ENCODE assay signal across 8 cellular contexts in genomic region chr15:94584833-94585244, GRCh38.
DNase-seq lines count a peak whose midpoint lies in the region; ATAC-seq and TF ChIP-seq lines count a peak whose summit lies in the region.

No MANE protein-coding gene starts in this region.

- TF ChIP-seq CTCF in Caco-2 (IDR thresholded peaks at IDR 0.05; ENCODE audit: insufficient read depth in 1 of 2, low read depth in 1 of 2, low read length in 1 of 2, severe bottlenecking in 1 of 2, unreplicated experiment in 1 of 2): no peak
- TF ChIP-seq CTCF in vagina (IDR thresholded peaks at IDR 0.05): no peak

- H3K27ac Mint-ChIP-seq in Caco-2 (ENCODE audit: unreplicated experiment): no peak overlapping the region

- ATAC-seq in GM21381 (IDR thresholded peaks at IDR 0.05; ENCODE audit: unreplicated experiment): peak; percentile 80
- peak; percentile 64 for ATAC-seq in HG03575 (IDR thresholded peaks at IDR 0.05; ENCODE audit: extremely low read depth, insufficient number of reproducible peaks, low FRiP score, unreplicated experiment)

- POLR2A ChIA-PET in Caco-2 (lab: Charles Lee): no interaction called here

- H3K4me1 ChIP-seq in neuron (ENCODE audit: insufficient read depth, low read length) (peaks cover 11% of the 10 kb centered on the region), Caco-2 (no peaks in the 10 kb centered on the region), vagina (no peaks in the 10 kb centered on the region)

- no peak overlapping the region for H3K27ac ChIP-seq in vagina

- CTCF ChIA-PET in Caco-2 (lab: Charles Lee): no interaction called here

- DNase-seq in COLO829 (ENCODE audit: low spot score) (peak; percentile 22), activated T-cell treated with anti-CD3 and anti-CD28 coated beads for 4 hours (peak; percentile 6), Caco-2 (no peak), DMS53 treated with DMSO at 0.1 percent for 48 hours (lab: John Stamatoyannopoulos, UW; ENCODE audit: unreplicated experiment) (no peak), vagina (ENCODE audit: extremely low spot score in 2 of 2) (no peak)

- TF ChIP-seq POLR2A in vagina (IDR thresholded peaks at IDR 0.05): no peak

- H3K4me3 Mint-ChIP-seq in Caco-2 (ENCODE audit: unreplicated experiment): no peak overlapping the region

- no peaks in the 10 kb centered on the region for H3K36me3 Mint-ChIP-seq in Caco-2 (ENCODE audit: insufficient read depth, unreplicated experiment)

- H3K4me1 Mint-ChIP-seq in Caco-2 (ENCODE audit: low read depth, unreplicated experiment): no peaks in the 10 kb centered on the region

- peaks cover 11% of the 10 kb centered on the region for H3K27me3 Mint-ChIP-seq in Caco-2 (ENCODE audit: insufficient read depth, unreplicated experiment)

- H3K27me3 ChIP-seq in neuron (ENCODE audit: insufficient read depth, low read length) (no peaks in the 10 kb centered on the region), Caco-2 (replicated peaks; ENCODE audit: control insufficient read depth, insufficient read depth, low read length) (no peaks in the 10 kb centered on the region), vagina (no peaks in the 10 kb centered on the region)

- H3K9me3 ChIP-seq in neuron (ENCODE audit: low read length) (no peaks in the 10 kb centered on the region), Caco-2 (no peaks in the 10 kb centered on the region), vagina (no peaks in the 10 kb centered on the region)

- peak overlapping the region; percentile 81 for H2AFZ ChIP-seq in neuron (ENCODE audit: low read depth, low read length)

- no TSS peak for BruUV-seq in Caco-2 (replicated peaks; lab: Mats Ljungman, UMichigan)

- intact Hi-C loops in Caco-2 (cut with micrococcal nuclease; ENCODE audit: unreplicated experiment): loop anchor here (5.0 to 10.0 kb wide), 2 partner anchors 82 to 440 kb away; no protein-coding TSS in a partner anchor
- intact Hi-C loops in vagina (cut with DNase I): no loop called here

- H3K4me3 ChIP-seq in neuron (ENCODE audit: low read length) (peak overlapping the region; percentile 22), Caco-2 (ENCODE audit: low read depth, low read length) (no peak overlapping the region), vagina (no peak overlapping the region)

- no peaks in the 10 kb centered on the region for H3K36me3 ChIP-seq in neuron (ENCODE audit: insufficient read depth, low read length)
- no peaks in the 10 kb centered on the region for H3K36me3 ChIP-seq in Caco-2 (ENCODE audit: control insufficient read depth, insufficient read depth, low read length)
- H3K36me3 ChIP-seq in vagina: no peaks in the 10 kb centered on the region

- no peaks in the 10 kb centered on the region for H3K9me3 Mint-ChIP-seq in Caco-2 (ENCODE audit: unreplicated experiment)

Comparison
In these comparisons a context has a peak if more than half of its experiments do, and no peak if none do; other contexts are left out.
1. DNase-seq: peak in COLO829 (single experiment) and activated T-cell treated with anti-CD3 and anti-CD28 coated beads for 4 hours (single experiment); none in Caco-2 (0 of 2), DMS53 treated with DMSO at 0.1 percent for 48 hours (single experiment) and vagina (0 of 2).